36 cellular contexts compared by ENCODE assay signal in genomic region chr10:89593043-89593442, GRCh38. TPM values are rescaled to one million over a fixed set of nuclear protein-coding genes. Genes with fewer than 3 reads are reported as not detected.
"Had no signal": no experiment of that assay in that cellular context is flagged by ENCODE, and none has a peak within 500 bp of the region (broad histone marks: within the 10 kb centered on the region; RNA-seq: fewer than 3 reads in every experiment).

No MANE protein-coding gene starts in this region.

- H3K27me3 ChIP-seq: ascending aorta had no signal

- FAIRE-seq: RCC 7860 had no signal

- ATAC-seq: activated CD8-positive, alpha-beta T cell treated with anti-CD3 and anti-CD28 coated beads for 36 hours; activated T-cell treated with anti-CD3 and anti-CD28 coated beads, Interleukin-2, amount 50 U/mL, for 72 hours; activated T-helper 17 cell treated with anti-CD3 and anti-CD28 coated beads, Interleukin-2, amount 50 U/mL, for 72 hours; Right ventricle myocardium inferior had no signal

- H2AFZ ChIP-seq: PC-9 had no signal

- DNase-seq: activated CD4-positive, alpha-beta T cell treated with anti-CD3 and anti-CD28 coated beads for 1 hour; activated CD4-positive, alpha-beta T cell treated with anti-CD3 and anti-CD28 coated beads for 48 hours; activated CD4-positive, alpha-beta T cell treated with anti-CD3 and anti-CD28 coated beads, Interleukin-2, amount 50 U/mL, for 4 hours; activated CD4-positive, CD25-positive, alpha-beta regulatory T cell; activated CD8-positive, alpha-beta T cell treated with anti-CD3 and anti-CD28 coated beads for 36 hours; activated effector memory CD4-positive, alpha-beta T cell treated with anti-CD3 and anti-CD28 coated beads, Interleukin-2, amount 50 U/mL, for 16 hours; activated naive CD4-positive, alpha-beta T cell; activated naive CD4-positive, alpha-beta T cell treated with anti-CD3 and anti-CD28 coated beads, Interleukin-2, amount 50 U/mL, for 16 hours; activated naive CD8-positive, alpha-beta T cell treated with anti-CD3 and anti-CD28 coated beads, Interleukin-2, amount 10 ng/mL, durations not matched to agents 7 days and 5 days; activated T-cell treated with anti-CD3 and anti-CD28 coated beads, Interleukin-2, amount 50 U/mL, for 1 hour; activated T-cell treated with anti-CD3 and anti-CD28 coated beads, Interleukin-2, amount 50 U/mL, for 72 hours; amygdala; caudate nucleus; MM.1S; MV-4-11; NCI-H1092; NCI-H1436 treated with DMSO at 0.1 percent for 48 hours; NCI-H1694 treated with DMSO at 0.1 percent for 48 hours; NCI-H2029; NCI-H345; NCI-H524 treated with DMSO at 0.1 percent for 48 hours; NK-92 treated with Interleukin-12 subunit alpha and Interleukin-12 subunit beta, amount 100 ng/mL, for 24 hours; PC-9; SW 1271; T-helper 1 cell; T-helper 2 cell; T-helper 9 cell had no signal

- H3K9ac ChIP-seq: KMS-11 had no signal

- H3K27ac Mint-ChIP-seq: activated CD8-positive, alpha-beta T cell treated with anti-CD3 and anti-CD28 coated beads for 36 hours; activated naive CD8-positive, alpha-beta T cell treated with anti-CD3 and anti-CD28 coated beads, Interleukin-2, amount 10 ng/mL, durations not matched to agents 7 days and 5 days; activated T-cell treated with anti-CD3 and anti-CD28 coated beads, Interleukin-2, amount 50 U/mL, for 72 hours; activated T-helper 17 cell treated with anti-CD3 and anti-CD28 coated beads, Interleukin-2, amount 50 U/mL, for 72 hours had no signal

- H3K4me2 ChIP-seq: KMS-11, PC-9 had no signal

- H3K9me3 Mint-ChIP-seq: activated CD8-positive, alpha-beta T cell treated with anti-CD3 and anti-CD28 coated beads for 36 hours; activated T-cell treated with anti-CD3 and anti-CD28 coated beads, Interleukin-2, amount 50 U/mL, for 72 hours; activated T-helper 17 cell treated with anti-CD3 and anti-CD28 coated beads, Interleukin-2, amount 50 U/mL, for 72 hours had no signal

- H3K27ac ChIP-seq: KMS-11, PC-9, RWPE1, VCaP had no signal

- H3K9me3 ChIP-seq: ascending aorta had no signal

- H3K36me3 ChIP-seq: ascending aorta had no signal

- H3K4me3 ChIP-seq: ascending aorta, PC-9 had no signal

RNA-seq across cellular contexts. Expression of gene SLC16A12, which starts 57.6 kb away (rescaled TPM):
- total RNA-seq: activated CD8-positive, alpha-beta memory T cell treated with anti-CD3 and anti-CD28 coated beads for 36 hours; activated CD8-positive, alpha-beta T cell treated with anti-CD3 and anti-CD28 coated beads for 36 hours; activated naive CD8-positive, alpha-beta T cell treated with anti-CD3 and anti-CD28 coated beads, Interleukin-2, amount 10 ng/mL, durations not matched to agents 7 days and 5 days; activated T-cell treated with anti-CD3 and anti-CD28 coated beads, Interleukin-2, amount 50 U/mL, for 72 hours; activated T-helper 17 cell treated with anti-CD3 and anti-CD28 coated beads, Interleukin-2, amount 50 U/mL, for 72 hours; ascending aorta; OCI-LY7 had no signal
